ENCODE assay signal across 2 cellular contexts in genomic region chr20:43601960-43602359, GRCh38. TPM values are rescaled to one million over a fixed set of nuclear protein-coding genes. Genes with fewer than 3 reads are reported as not detected.
"Had no signal": no experiment of that assay in that cellular context is flagged by ENCODE, and none has a peak within 500 bp of the region (broad histone marks: within the 10 kb centered on the region; RNA-seq: fewer than 3 reads in every experiment).

No MANE protein-coding gene starts in this region.

RNA-seq across cellular contexts. Expression of gene SGK2, which starts 43.1 kb away (rescaled TPM):
- total RNA-seq: activated T-helper 1 cell treated with anti-CD3 and anti-CD28 coated beads, Interleukin-12 subunit alpha, Interleukin-12 subunit beta, Interleukin-2, Interleukin-4 antibody, amounts not matched to agents 30 ng/mL and 10 ng/mL and 1 ng/mL, durations not matched to agents 14 hours and 24 hours and 36 hours had no signal
- polyA plus RNA-seq: cardiac muscle cell had no signal
